16 cellular contexts compared by ENCODE assay signal in genomic region chr7:41247128-41247865, GRCh38.
A peak's percentile ranks its signal among the peaks of the same experiment; 100 is the strongest.
DNase-seq lines count a peak whose midpoint lies in the region; ATAC-seq and TF ChIP-seq lines count a peak whose summit lies in the region.
"Had no signal": no experiment of that assay in that cellular context is flagged by ENCODE, and none has a peak within 500 bp of the region (broad histone marks: within the 10 kb centered on the region; RNA-seq: fewer than 3 reads in every experiment).

No MANE protein-coding gene starts in this region.

- DNase-seq in SIG-M5 treated with dmso at 0.1 percent for 504 hours (lab: John Stamatoyannopoulos, UW; ENCODE audit: unreplicated experiment) = peak; percentile 8
- no peak for DNase-seq in SIG-M5 (lab: John Stamatoyannopoulos, UW)
- peak; percentile 32 for DNase-seq in SHP77 treated with DMSO at 0.1 percent for 48 hours (lab: John Stamatoyannopoulos, UW)
- peak; percentile 90 to 91 for DNase-seq in foreskin keratinocyte
- DNase-seq in activated CD4-positive, alpha-beta T cell treated with anti-CD3 and anti-CD28 coated beads, Interleukin-2, amount 50 U/mL, for 4 hours = no peak
- no peak for DNase-seq in NK-92 treated with Interleukin-12 subunit alpha and Interleukin-12 subunit beta, amount 100 ng/mL, for 24 hours (lab: John Stamatoyannopoulos, UW)
- no peak for DNase-seq in posterior cingulate gyrus
- DNase-seq in C1 segment of cervical spinal cord (lab: John Stamatoyannopoulos, UW) = no peak
- DNase-seq: activated T-cell treated with anti-CD3 and anti-CD28 coated beads, Interleukin-2, amount 50 U/mL, for 48 hours; CD8-positive, alpha-beta T cell; colonic mucosa; NCI-H2081 treated with DMSO at 0.1 percent for 48 hours; stimulated activated naive CD8-positive, alpha-beta T cell treated with anti-CD3 and anti-CD28 coated beads, Interleukin-15, amount 100 ng/mL, for 72 hours; T-helper 1 cell had no signal

- H3K4me1 ChIP-seq in foreskin keratinocyte = peaks cover 17% of the 10 kb centered on the region
- H3K4me1 ChIP-seq: colonic mucosa had no signal

- peak; percentile 93 for ATAC-seq in foreskin keratinocyte
- ATAC-seq: CD8-positive, alpha-beta T cell; stimulated activated naive CD8-positive, alpha-beta T cell treated with anti-CD3 and anti-CD28 coated beads, Interleukin-15, amount 100 ng/mL, for 72 hours had no signal

- H3K27ac ChIP-seq in foreskin keratinocyte = peak overlapping the region; percentile 93
- H3K27ac ChIP-seq: colonic mucosa, neutrophil, skin epidermis had no signal

- no peak for TF ChIP-seq CTCF in foreskin keratinocyte (conservative IDR thresholded peaks at IDR 0.05)

- intact Hi-C loops in posterior cingulate gyrus (cut with DNase I) = no loop called here

- H3K27me3 ChIP-seq in foreskin keratinocyte = no peaks in the 10 kb centered on the region
- H3K27me3 ChIP-seq: colonic mucosa, neutrophil had no signal

Comparison
In these comparisons a context has a peak if more than half of its experiments do, and no peak if none do; other contexts are left out.
1. DNase-seq: peak in SIG-M5 treated with dmso at 0.1 percent for 504 hours (single experiment), SHP77 treated with DMSO at 0.1 percent for 48 hours (single experiment) and foreskin keratinocyte (2 of 2); none in SIG-M5 (single experiment), activated CD4-positive, alpha-beta T cell treated with anti-CD3 and anti-CD28 coated beads, Interleukin-2, amount 50 U/mL, for 4 hours (0 of 2), NK-92 treated with Interleukin-12 subunit alpha and Interleukin-12 subunit beta, amount 100 ng/mL, for 24 hours (single experiment), posterior cingulate gyrus (0 of 10) and C1 segment of cervical spinal cord (0 of 14).